ENCODE assay signal across 27 cellular contexts in the genomic region with DNA sequence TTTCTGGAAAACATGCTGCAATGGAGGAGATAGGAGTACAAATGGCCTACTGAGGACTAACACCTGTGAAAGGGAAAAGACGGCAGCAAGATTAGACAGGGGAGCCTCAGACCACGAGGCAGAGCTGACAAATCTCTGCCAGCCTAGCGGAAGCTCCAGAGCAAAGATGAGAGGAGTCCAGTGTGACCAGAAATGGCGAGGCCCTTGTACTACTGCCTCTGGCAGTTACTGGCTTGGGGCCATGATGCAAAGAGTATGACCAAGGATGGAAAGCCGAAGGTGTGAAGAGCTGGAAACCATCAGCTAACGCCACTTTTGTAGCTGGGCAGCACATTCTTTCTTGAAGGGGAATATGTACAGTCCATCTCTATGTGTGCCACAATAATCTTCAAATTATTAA.
"Had no signal": no experiment of that assay in that cellular context is flagged by ENCODE, and none has a peak within 500 bp of the region (broad histone marks: within the 10 kb centered on the region; RNA-seq: fewer than 3 reads in every experiment).

No MANE protein-coding gene starts in this region.

- H3K9me3 ChIP-seq: colonic mucosa, esophagus squamous epithelium, gastrocnemius medialis, left lung, lower lobe of right lung, mucosa of descending colon had no signal

- H3K4me1 Mint-ChIP-seq: endodermal cell, immature natural killer cell, mesothelial cell of epicardium had no signal

- H3K4me1 ChIP-seq: colonic mucosa, esophagus squamous epithelium had no signal

- H3K4me3 Mint-ChIP-seq: dendritic cell treated with granulocyte-macrophage colony-stimulating factor and Interleukin-4, amounts not matched to agents 40 ng/mL and 50 ng/mL, for 4 days; effector memory CD8-positive, alpha-beta T cell; endodermal cell; immature natural killer cell; mesothelial cell of epicardium had no signal

- H3K36me3 ChIP-seq: colonic mucosa, gastrocnemius medialis had no signal

- H3K27ac ChIP-seq: colonic mucosa, epithelial cell of prostate, esophagus squamous epithelium, hepatocyte, left lung, lower lobe of right lung had no signal

- FAIRE-seq: endometrium, kidney had no signal

- ATAC-seq: effector memory CD8-positive, alpha-beta T cell; esophagus mucosa; gastrocnemius medialis; left lung; lower lobe of right lung; mucosa of descending colon had no signal

- H3K4me3 ChIP-seq: colonic mucosa, esophagus squamous epithelium, gastrocnemius medialis, hepatocyte, left lung, lower lobe of right lung, mucosa of descending colon had no signal

- H3K4me2 ChIP-seq: hepatocyte had no signal

- H2AFZ ChIP-seq: hepatocyte had no signal

- H3K9me3 Mint-ChIP-seq: dendritic cell treated with granulocyte-macrophage colony-stimulating factor and Interleukin-4, amounts not matched to agents 40 ng/mL and 50 ng/mL, for 4 days; effector memory CD8-positive, alpha-beta T cell; endodermal cell; immature natural killer cell; mesothelial cell of epicardium had no signal

- H3K27ac Mint-ChIP-seq: dendritic cell treated with granulocyte-macrophage colony-stimulating factor and Interleukin-4, amounts not matched to agents 40 ng/mL and 50 ng/mL, for 4 days; endodermal cell; immature natural killer cell; mesothelial cell of epicardium had no signal

- H3K27me3 Mint-ChIP-seq: dendritic cell treated with granulocyte-macrophage colony-stimulating factor and Interleukin-4, amounts not matched to agents 40 ng/mL and 50 ng/mL, for 4 days; effector memory CD8-positive, alpha-beta T cell had no signal

- H3K27me3 ChIP-seq: colonic mucosa, esophagus squamous epithelium, gastrocnemius medialis, hepatocyte, left lung had no signal

- DNase-seq: colonic mucosa; cortex of kidney; effector CD8-positive, alpha-beta T cell; effector memory CD8-positive, alpha-beta T cell; endodermal cell; erythroblast; esophagus squamous epithelium; foreskin fibroblast; foreskin melanocyte; gastrocnemius medialis; glutamatergic neuron; head of caudate nucleus; hypothalamus; immature natural killer cell; islet precursor cell; kidney; kidney glomerular epithelial cell; left lung; lower lobe of right lung; mesenchymal stem cell; mucosa of descending colon had no signal

- H3K36me3 Mint-ChIP-seq: mesothelial cell of epicardium had no signal
